Comparison of ENCODE assay signal across 34 cellular contexts in the genomic region with DNA sequence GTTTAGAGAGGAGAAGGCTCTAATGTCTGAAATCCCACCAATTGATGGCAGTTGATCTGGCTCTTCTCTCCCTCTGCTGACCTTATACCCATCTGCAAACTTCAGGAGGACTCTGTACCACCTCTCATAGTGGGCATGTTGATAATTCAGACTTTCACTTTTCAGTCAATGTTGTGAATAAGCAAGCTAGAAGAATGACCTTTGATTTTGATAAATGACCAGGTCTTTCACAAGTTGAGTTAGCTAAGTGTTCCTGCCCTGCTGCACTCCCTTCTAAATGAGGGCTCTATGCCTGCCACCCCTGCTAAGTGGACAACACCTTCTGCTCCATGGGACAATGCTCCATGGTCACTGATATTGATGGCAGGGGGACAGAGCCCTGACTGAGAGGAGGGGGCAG.
"Had no signal": no experiment of that assay in that cellular context is flagged by ENCODE, and none has a peak within 500 bp of the region (broad histone marks: within the 10 kb centered on the region; RNA-seq: fewer than 3 reads in every experiment).

No MANE protein-coding gene starts in this region.

- DNase-seq: activated CD4-positive, alpha-beta T cell treated with anti-CD3 and anti-CD28 coated beads for 1 hour; activated CD4-positive, alpha-beta T cell treated with anti-CD3 and anti-CD28 coated beads, Interleukin-2, amount 10 ng/mL, durations not matched to agents 7 days and 5 days; activated CD8-positive, alpha-beta T cell treated with anti-CD3 and anti-CD28 coated beads for 36 hours; activated gamma-delta T cell treated with Interleukin-2 at 50 U/mL for 16 hours; activated T-cell treated with anti-CD3 and anti-CD28 coated beads, Interleukin-2, amount 50 U/mL, for 4 hours; brain microvascular endothelial cell; cortex of kidney; foreskin fibroblast; head of caudate nucleus; hypothalamus; immature natural killer cell; left ventricle myocardium inferior; naive B cell; nephron progenitor cell; ovary; retina; sigmoid colon; stimulated activated CD4-positive, alpha-beta T cell treated with anti-CD3 and anti-CD28 coated beads, Interleukin-1b, Interleukin-23, amount 100 ng/mL, for 48 hours; stimulated activated CD4-positive, alpha-beta T cell treated with anti-CD3 and anti-CD28 coated beads, Interleukin-4, amount 100 ng/mL, for 4 hours; stimulated activated CD8-positive, alpha-beta memory T cell treated with anti-CD3 and anti-CD28 coated beads, Interleukin-4, amount 100 ng/mL, for 48 hours; stimulated activated naive CD8-positive, alpha-beta T cell treated with anti-CD3 and anti-CD28 coated beads, Interleukin-15, amount 100 ng/mL, for 72 hours; substantia nigra; SW 1271; T1000; thyroid gland had no signal

- H3K4me1 ChIP-seq: thyroid gland had no signal

- H3K27ac ChIP-seq: brain microvascular endothelial cell, left ventricle myocardium inferior, ovary, sigmoid colon, thyroid gland had no signal

- H3K4me3 Mint-ChIP-seq: activated CD4-positive, alpha-beta T cell treated with anti-CD3 and anti-CD28 coated beads, Interleukin-2, amount 10 ng/mL, durations not matched to agents 7 days and 5 days; activated CD8-positive, alpha-beta T cell treated with anti-CD3 and anti-CD28 coated beads for 36 hours; activated T-cell treated with anti-CD3 and anti-CD28 coated beads, Interleukin-2, amount 50 U/mL, for 4 hours; activated T-helper 17 cell treated with anti-CD3 and anti-CD28 coated beads, Interleukin-2, amount 50 U/mL, for 72 hours; immature natural killer cell; naive B cell; nephron progenitor cell; stimulated activated memory B cell treated with anti-CD40 and anti-IgM and Interleukin-4, amounts not matched to agents 10 μg/mL and 1 μg/mL and 100 μg/mL, for 72 hours; stimulated activated naive CD8-positive, alpha-beta T cell treated with anti-CD3 and anti-CD28 coated beads, Interleukin-15, amount 100 ng/mL, for 72 hours; T-helper 1 cell treated with Interleukin-12 subunit alpha and Interleukin-12 subunit beta and Interleukin-4 antibody, amounts not matched to agents 30 μg/mL and 1 μg/mL, for 36 hours had no signal

- H3K9me3 ChIP-seq: left ventricle myocardium inferior, ovary, prostate gland, sigmoid colon, thyroid gland had no signal

- H3K27me3 ChIP-seq: brain microvascular endothelial cell, ovary, sigmoid colon, thyroid gland had no signal

- ATAC-seq: activated CD8-positive, alpha-beta T cell treated with anti-CD3 and anti-CD28 coated beads for 36 hours; activated naive CD4-positive, alpha-beta T cell treated with anti-CD3 and anti-CD28 coated beads, Interleukin-2, amount 50 U/mL, for 72 hours; activated T-cell treated with anti-CD3 and anti-CD28 coated beads, Interleukin-2, amount 50 U/mL, for 4 hours; activated T-helper 17 cell treated with anti-CD3 and anti-CD28 coated beads, Interleukin-2, amount 50 U/mL, for 72 hours; esophagus mucosa; stimulated activated memory B cell treated with anti-CD40 and anti-IgM and Interleukin-4, amounts not matched to agents 10 μg/mL and 1 μg/mL and 100 μg/mL, for 72 hours; stimulated activated naive CD8-positive, alpha-beta T cell treated with anti-CD3 and anti-CD28 coated beads, Interleukin-15, amount 100 ng/mL, for 72 hours had no signal

- H3K4me1 Mint-ChIP-seq: activated T-helper 17 cell treated with anti-CD3 and anti-CD28 coated beads, Interleukin-2, amount 50 U/mL, for 72 hours; stimulated activated memory B cell treated with anti-CD40 and anti-IgM and Interleukin-4, amounts not matched to agents 10 μg/mL and 1 μg/mL and 100 μg/mL, for 72 hours; stimulated activated naive CD8-positive, alpha-beta T cell treated with anti-CD3 and anti-CD28 coated beads, Interleukin-15, amount 100 ng/mL, for 72 hours had no signal

- H3K27me3 Mint-ChIP-seq: activated CD8-positive, alpha-beta T cell treated with anti-CD3 and anti-CD28 coated beads for 36 hours; activated T-helper 17 cell treated with anti-CD3 and anti-CD28 coated beads, Interleukin-2, amount 50 U/mL, for 72 hours; stimulated activated naive CD8-positive, alpha-beta T cell treated with anti-CD3 and anti-CD28 coated beads, Interleukin-15, amount 100 ng/mL, for 72 hours had no signal

- H3K36me3 Mint-ChIP-seq: activated naive CD4-positive, alpha-beta T cell treated with anti-CD3 and anti-CD28 coated beads, Interleukin-2, amount 50 U/mL, for 72 hours; immature natural killer cell; stimulated activated memory B cell treated with anti-CD40 and anti-IgM and Interleukin-4, amounts not matched to agents 10 μg/mL and 1 μg/mL and 100 μg/mL, for 72 hours had no signal

- H3K4me2 ChIP-seq: smooth muscle cell had no signal

- FAIRE-seq: astrocyte, endothelial cell of umbilical vein had no signal

- H3K4me3 ChIP-seq: left ventricle myocardium inferior, ovary, prostate gland, sigmoid colon, smooth muscle cell, thyroid gland had no signal

- H3K9me3 Mint-ChIP-seq: activated CD4-positive, alpha-beta T cell treated with anti-CD3 and anti-CD28 coated beads, Interleukin-2, amount 10 ng/mL, durations not matched to agents 7 days and 5 days; activated CD8-positive, alpha-beta T cell treated with anti-CD3 and anti-CD28 coated beads for 36 hours; activated naive CD4-positive, alpha-beta T cell treated with anti-CD3 and anti-CD28 coated beads, Interleukin-2, amount 50 U/mL, for 72 hours; activated T-cell treated with anti-CD3 and anti-CD28 coated beads, Interleukin-2, amount 50 U/mL, for 4 hours; activated T-helper 17 cell treated with anti-CD3 and anti-CD28 coated beads, Interleukin-2, amount 50 U/mL, for 72 hours; immature natural killer cell; nephron progenitor cell; stimulated activated memory B cell treated with anti-CD40 and anti-IgM and Interleukin-4, amounts not matched to agents 10 μg/mL and 1 μg/mL and 100 μg/mL, for 72 hours; stimulated activated naive CD8-positive, alpha-beta T cell treated with anti-CD3 and anti-CD28 coated beads, Interleukin-15, amount 100 ng/mL, for 72 hours; T-helper 1 cell treated with Interleukin-12 subunit alpha and Interleukin-12 subunit beta and Interleukin-4 antibody, amounts not matched to agents 30 μg/mL and 1 μg/mL, for 36 hours had no signal

- H3K36me3 ChIP-seq: brain microvascular endothelial cell, left ventricle myocardium inferior, ovary, prostate gland, sigmoid colon, thyroid gland had no signal

- H3K27ac Mint-ChIP-seq: activated CD4-positive, alpha-beta T cell treated with anti-CD3 and anti-CD28 coated beads, Interleukin-2, amount 10 ng/mL, durations not matched to agents 7 days and 5 days; activated CD8-positive, alpha-beta T cell treated with anti-CD3 and anti-CD28 coated beads for 36 hours; activated naive CD4-positive, alpha-beta T cell treated with anti-CD3 and anti-CD28 coated beads, Interleukin-2, amount 50 U/mL, for 72 hours; activated T-helper 17 cell treated with anti-CD3 and anti-CD28 coated beads, Interleukin-2, amount 50 U/mL, for 72 hours; immature natural killer cell; nephron progenitor cell; stimulated activated memory B cell treated with anti-CD40 and anti-IgM and Interleukin-4, amounts not matched to agents 10 μg/mL and 1 μg/mL and 100 μg/mL, for 72 hours; stimulated activated naive CD8-positive, alpha-beta T cell treated with anti-CD3 and anti-CD28 coated beads, Interleukin-15, amount 100 ng/mL, for 72 hours had no signal
